ENCODE assay signal across 20 cellular contexts in the genomic region with DNA sequence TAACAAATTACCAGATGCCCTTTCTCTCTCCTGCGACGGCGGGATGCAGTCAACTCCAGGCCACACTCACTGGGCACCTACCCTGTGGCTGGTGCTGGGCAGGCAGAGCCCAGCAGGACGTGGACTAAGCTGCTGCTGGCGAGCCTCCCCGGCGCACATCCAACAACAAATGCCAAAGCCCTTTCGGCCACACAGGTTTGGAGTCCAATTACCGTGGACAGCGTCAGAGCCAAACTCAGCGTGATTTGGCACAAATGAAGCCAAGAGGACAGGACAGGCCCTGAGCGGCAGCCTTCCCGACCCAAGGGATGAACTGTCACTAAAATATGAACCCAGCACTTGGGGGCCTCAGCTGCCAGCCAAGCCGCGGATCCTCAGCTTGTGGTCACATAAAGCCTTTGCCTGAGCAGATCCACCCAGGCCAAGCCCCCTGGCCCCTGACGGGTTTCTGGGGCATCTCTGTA. TPM values are rescaled to one million over a fixed set of nuclear protein-coding genes. Genes with fewer than 3 reads are reported as not detected.
DNase-seq lines count a peak whose midpoint lies in the region; ATAC-seq and TF ChIP-seq lines count a peak whose summit lies in the region.
"Had no signal": no experiment of that assay in that cellular context is flagged by ENCODE, and none has a peak within 500 bp of the region (broad histone marks: within the 10 kb centered on the region; RNA-seq: fewer than 3 reads in every experiment).

No MANE protein-coding gene starts in this region.

- peaks cover 19% of the 10 kb centered on the region for H3K4me1 ChIP-seq in psoas muscle
- H3K4me1 ChIP-seq: Peyer's patch had no signal

- H3K4me3 ChIP-seq in psoas muscle: no peak overlapping the region
- H3K4me3 ChIP-seq: coronary artery, lower lobe of right lung, Peyer's patch, skin epidermis had no signal

- ATAC-seq in left ventricle myocardium superior (peak; percentile 60), psoas muscle (peak; percentile 90 to 93 (median 92)), GM19035 (IDR thresholded peaks at IDR 0.05; ENCODE audit: unreplicated experiment) (no peak), GM19395 (IDR thresholded peaks at IDR 0.05; ENCODE audit: unreplicated experiment) (no peak)
- ATAC-seq: lower lobe of right lung; stimulated activated naive CD8-positive, alpha-beta T cell treated with anti-CD3 and anti-CD28 coated beads, Interleukin-15, amount 100 ng/mL, for 72 hours had no signal

- DNase-seq in G401 (ENCODE audit: low spot score) (peak; percentile 99), left ventricle myocardium superior (peak; percentile 56), psoas muscle (peak; percentile 85 to 96), NCI-H82 (lab: John Stamatoyannopoulos, UW) (no peak), DMS53 treated with DMSO at 0.1 percent for 48 hours (lab: John Stamatoyannopoulos, UW; ENCODE audit: unreplicated experiment) (no peak)
- DNase-seq: activated CD4-positive, CD25-positive, alpha-beta regulatory T cell treated with anti-CD3 and anti-CD28 coated beads, Interleukin-2, amount 50 U/mL, for 72 hours; AML-193; DND-41; erythroblast; IMR-90; lower lobe of right lung; NCI-H1417 treated with DMSO at 0.1 percent for 48 hours; Peyer's patch; stimulated activated naive CD8-positive, alpha-beta T cell treated with anti-CD3 and anti-CD28 coated beads, Interleukin-15, amount 100 ng/mL, for 72 hours; T-helper 1 cell had no signal

- 32 to 35% (median 34%) methylated on average over 16 of the region's 16 CpGs for WGBS in psoas muscle, 3 donors

- no peaks in the 10 kb centered on the region for H3K9me3 ChIP-seq in psoas muscle
- H3K9me3 ChIP-seq: lower lobe of right lung, Peyer's patch had no signal

- no peaks in the 10 kb centered on the region for H3K27me3 ChIP-seq in psoas muscle (ENCODE audit: insufficient read depth in 3 of 3, low read length in 2 of 3)
- H3K27me3 ChIP-seq: Peyer's patch had no signal

- peaks cover 0 to 44% of the 10 kb centered on the region in 2 donors for H3K36me3 ChIP-seq in psoas muscle (ENCODE audit: insufficient read depth in 1 of 2, low read depth in 1 of 2)

- in situ Hi-C loops in G401 (cut with HindIII; ENCODE audit: low sequenced_read_pairs): no loop called here

- intact Hi-C loops in left ventricle myocardium superior (cut with micrococcal nuclease) (no loop called here), psoas muscle (cut with DNase I) (loop anchor here in 1 of 2 donors (5.0 kb wide), 1 partner anchor 37 kb away; no protein-coding TSS in a partner anchor)

- peak overlapping the region; percentile 10; the same call in 1 of the 2 replicates for H3K27ac ChIP-seq in VCaP
- peak overlapping the region; percentile 81 for H3K27ac ChIP-seq in psoas muscle
- H3K27ac ChIP-seq: coronary artery, lower lobe of right lung, Peyer's patch had no signal

- no peak for TF ChIP-seq CTCF in VCaP (conservative IDR thresholded peaks at IDR 0.05)
- TF ChIP-seq CTCF in psoas muscle (IDR thresholded peaks at IDR 0.05): no peak

RNA-seq across cellular contexts. Expression of a gene that starts 28.4 kb away (rescaled TPM):
- total RNA-seq in G401 (2014; rRNA removed; shearing (Covaris generic)): 7.8 and 8.7 TPM in 2 replicates
- total RNA-seq in left ventricle myocardium superior (10.1 TPM), psoas muscle (10 to 100 TPM in 3 of 4 donors, 1 to 10 TPM in 1; 9.2 to 16.8 (median 12.8) TPM)
- 10 to 100 TPM; 10.6 to 23.8 (median 12.1) TPM for polyA plus RNA-seq in psoas muscle

RNA-seq across cellular contexts. Expression of a gene that starts 45.0 kb away (rescaled TPM):
- total RNA-seq in G401 (2014; rRNA removed; shearing (Covaris generic)): 13.2 and 23.9 TPM in 2 replicates
- total RNA-seq in left ventricle myocardium superior: 140 TPM
- 100 to 1,000 TPM; 141 to 189 (median 175) TPM for total RNA-seq in psoas muscle
- 100 to 1,000 TPM; 167 to 284 (median 238) TPM for polyA plus RNA-seq in psoas muscle

Comparison
In these comparisons a context has a peak if more than half of its experiments do, and no peak if none do; other contexts are left out.
1. DNase-seq: peak in G401 (single experiment), left ventricle myocardium superior (single experiment) and psoas muscle (2 of 2); none in NCI-H82 (single experiment) and DMS53 treated with DMSO at 0.1 percent for 48 hours (single experiment).
2. ATAC-seq: peak in left ventricle myocardium superior (single experiment) and psoas muscle (4 of 4); none in GM19035 (single experiment) and GM19395 (single experiment).